Comparison of ENCODE assay signal across 12 cellular contexts in genomic region chr14:35669782-35670181, GRCh38.
A peak's percentile ranks its signal among the peaks of the same experiment; 100 is the strongest.
DNase-seq lines count a peak whose midpoint lies in the region; ATAC-seq lines count a peak whose summit lies in the region.
"Had no signal": no experiment of that assay in that cellular context is flagged by ENCODE, and none has a peak within 500 bp of the region (broad histone marks: within the 10 kb centered on the region; RNA-seq: fewer than 3 reads in every experiment).

No MANE protein-coding gene starts in this region.

- no peaks in the 10 kb centered on the region for H3K27me3 ChIP-seq in skeletal muscle tissue (ENCODE audit: control insufficient read depth in 3 of 3, insufficient read depth in 3 of 3, low read length in 3 of 3)
- H3K27me3 ChIP-seq: body of pancreas had no signal

- H3K4me1 ChIP-seq in skeletal muscle tissue (ENCODE audit: control insufficient read depth in 3 of 3, insufficient read depth in 3 of 3, low read length in 3 of 3), result no peaks in the 10 kb centered on the region
- H3K4me1 ChIP-seq: A549, body of pancreas had no signal

- H3K27ac ChIP-seq in skeletal muscle tissue (ENCODE audit: low read depth, low read length), result peak overlapping the region; percentile 56
- H3K27ac ChIP-seq: A549, body of pancreas had no signal

- ATAC-seq in esophagus mucosa (peak; percentile 100), HG02981 (IDR thresholded peaks at IDR 0.05; ENCODE audit: unreplicated experiment) (no peak), HG02938 (IDR thresholded peaks at IDR 0.05; ENCODE audit: unreplicated experiment) (no peak)
- ATAC-seq: body of pancreas had no signal

- H3K4me3 ChIP-seq in skeletal muscle tissue (ENCODE audit: low read length in 3 of 3), result no peak overlapping the region
- H3K4me3 ChIP-seq: A549, body of pancreas had no signal

- no peak overlapping the region for H3K9ac ChIP-seq in skeletal muscle tissue (ENCODE audit: low read depth in 1 of 3, low read length in 3 of 3)

- peaks cover 0 to 14% (median 6%) of the 10 kb centered on the region in 3 donors for H3K36me3 ChIP-seq in skeletal muscle tissue (ENCODE audit: control insufficient read depth in 3 of 3, insufficient read depth in 3 of 3, low read length in 3 of 3)

- no peaks in the 10 kb centered on the region for H3K9me3 ChIP-seq in skeletal muscle tissue (ENCODE audit: control insufficient read depth in 3 of 3, low read length in 3 of 3)
- H3K9me3 ChIP-seq: A549, body of pancreas had no signal

- DNase-seq in NCI-H2171 treated with DMSO at 0.1 percent for 48 hours (lab: John Stamatoyannopoulos, UW) (peak; percentile 15), NCI-H2171 (lab: John Stamatoyannopoulos, UW) (no peak), NCI-H2196 (lab: John Stamatoyannopoulos, UW; ENCODE audit: unreplicated experiment) (peak; percentile 11), NCI-H1930 (lab: John Stamatoyannopoulos, UW) (no peak)
- DNase-seq: body of pancreas, NCI-H446 treated with DMSO at 0.1 percent for 48 hours, retina had no signal

Comparison
In these comparisons a context has a peak if more than half of its experiments do, and no peak if none do; other contexts are left out.
1. DNase-seq: peak in NCI-H2171 treated with DMSO at 0.1 percent for 48 hours (single experiment) and NCI-H2196 (single experiment); none in NCI-H2171 (single experiment) and NCI-H1930 (0 of 2).